Comparison of ENCODE assay signal across 18 cellular contexts in the genomic region with DNA sequence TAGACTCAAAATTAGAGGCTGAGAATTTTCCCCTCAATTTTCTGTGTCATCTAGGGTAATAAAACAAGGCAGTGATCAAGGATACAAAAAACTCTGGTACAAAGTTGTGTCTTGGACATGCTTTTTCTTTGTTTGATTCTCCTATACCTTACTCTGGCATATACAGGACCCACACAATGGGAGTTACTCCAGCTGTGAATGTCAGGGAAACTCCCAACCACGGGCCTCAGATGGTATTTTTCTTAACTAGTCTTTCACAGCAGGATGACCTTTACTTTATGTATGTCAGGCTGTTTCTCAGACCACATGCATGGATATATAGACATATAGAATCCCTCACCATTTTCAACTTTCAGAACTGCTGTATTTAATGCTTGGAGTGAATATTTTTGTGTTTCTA.
DNase-seq lines count a peak whose midpoint lies in the region; ATAC-seq and TF ChIP-seq lines count a peak whose summit lies in the region.
"Had no signal": no experiment of that assay in that cellular context is flagged by ENCODE, and none has a peak within 500 bp of the region (broad histone marks: within the 10 kb centered on the region; RNA-seq: fewer than 3 reads in every experiment).

No MANE protein-coding gene starts in this region.

- no peak overlapping the region for H3K4me3 Mint-ChIP-seq in stimulated activated memory B cell treated with anti-CD40 and anti-IgM and Interleukin-4, amounts not matched to agents 10 μg/mL and 1 μg/mL and 100 μg/mL, for 72 hours
- H3K4me3 Mint-ChIP-seq: CD4-positive, CD25-positive, alpha-beta regulatory T cell; CD8-positive, alpha-beta memory T cell; HFFc6; IgD-negative memory B cell had no signal

- DNase-seq in activated gamma-delta T cell (lab: John Stamatoyannopoulos, UW) (no peak), inferior parietal cortex (ENCODE audit: extremely low spot score) (no peak), superior temporal gyrus (ENCODE audit: extremely low spot score) (no peak)
- DNase-seq: ACHN; BE2C; CD4-positive, CD25-positive, alpha-beta regulatory T cell; COR-L47; GOT3; H7; HFFc6 had no signal

- H3K27ac Mint-ChIP-seq in stimulated activated memory B cell treated with anti-CD40 and anti-IgM and Interleukin-4, amounts not matched to agents 10 μg/mL and 1 μg/mL and 100 μg/mL, for 72 hours = no peak overlapping the region
- H3K27ac Mint-ChIP-seq: CD8-positive, alpha-beta memory T cell; HFFc6; IgD-negative memory B cell had no signal

- TF ChIP-seq CTCF in VCaP (conservative IDR thresholded peaks at IDR 0.05) = no peak

- H3K36me3 Mint-ChIP-seq in stimulated activated memory B cell treated with anti-CD40 and anti-IgM and Interleukin-4, amounts not matched to agents 10 μg/mL and 1 μg/mL and 100 μg/mL, for 72 hours = no peaks in the 10 kb centered on the region
- H3K36me3 Mint-ChIP-seq: CD4-positive, CD25-positive, alpha-beta regulatory T cell; IgD-negative memory B cell had no signal

- ATAC-seq in GM18868 (IDR thresholded peaks at IDR 0.05; ENCODE audit: unreplicated experiment) = peak; percentile 75
- ATAC-seq in GM19463 (IDR thresholded peaks at IDR 0.05; ENCODE audit: unreplicated experiment) = peak; percentile 54
- peak; percentile 16 for ATAC-seq in stimulated activated memory B cell treated with anti-CD40 and anti-IgM and Interleukin-4, amounts not matched to agents 10 μg/mL and 1 μg/mL and 100 μg/mL, for 72 hours
- ATAC-seq: HCT116, HepG2 had no signal

- H3K27ac ChIP-seq in VCaP = peak overlapping the region; percentile 21; the same call in 1 of the 2 replicates

- H3K9me3 Mint-ChIP-seq in stimulated activated memory B cell treated with anti-CD40 and anti-IgM and Interleukin-4, amounts not matched to agents 10 μg/mL and 1 μg/mL and 100 μg/mL, for 72 hours = no peaks in the 10 kb centered on the region
- H3K9me3 Mint-ChIP-seq: CD8-positive, alpha-beta memory T cell; HFFc6; IgD-negative memory B cell had no signal

- no peaks in the 10 kb centered on the region for H3K4me1 Mint-ChIP-seq in stimulated activated memory B cell treated with anti-CD40 and anti-IgM and Interleukin-4, amounts not matched to agents 10 μg/mL and 1 μg/mL and 100 μg/mL, for 72 hours
- H3K4me1 Mint-ChIP-seq: CD4-positive, CD25-positive, alpha-beta regulatory T cell; CD8-positive, alpha-beta memory T cell; IgD-negative memory B cell had no signal

- H3K27me3 Mint-ChIP-seq in stimulated activated memory B cell treated with anti-CD40 and anti-IgM and Interleukin-4, amounts not matched to agents 10 μg/mL and 1 μg/mL and 100 μg/mL, for 72 hours = no peaks in the 10 kb centered on the region
- H3K27me3 Mint-ChIP-seq: CD8-positive, alpha-beta memory T cell; IgD-negative memory B cell had no signal

Comparison
In these comparisons a context has a peak if more than half of its experiments do, and no peak if none do; other contexts are left out.
1. ATAC-seq: peak in every context shown above with its lines; median percentile 75 in GM18868; 54 in GM19463; 16 in stimulated activated memory B cell treated with anti-CD40 and anti-IgM and Interleukin-4, amounts not matched to agents 10 μg/mL and 1 μg/mL and 100 μg/mL, for 72 hours.